Comparison of ENCODE assay signal across 8 cellular contexts in the genomic region with DNA sequence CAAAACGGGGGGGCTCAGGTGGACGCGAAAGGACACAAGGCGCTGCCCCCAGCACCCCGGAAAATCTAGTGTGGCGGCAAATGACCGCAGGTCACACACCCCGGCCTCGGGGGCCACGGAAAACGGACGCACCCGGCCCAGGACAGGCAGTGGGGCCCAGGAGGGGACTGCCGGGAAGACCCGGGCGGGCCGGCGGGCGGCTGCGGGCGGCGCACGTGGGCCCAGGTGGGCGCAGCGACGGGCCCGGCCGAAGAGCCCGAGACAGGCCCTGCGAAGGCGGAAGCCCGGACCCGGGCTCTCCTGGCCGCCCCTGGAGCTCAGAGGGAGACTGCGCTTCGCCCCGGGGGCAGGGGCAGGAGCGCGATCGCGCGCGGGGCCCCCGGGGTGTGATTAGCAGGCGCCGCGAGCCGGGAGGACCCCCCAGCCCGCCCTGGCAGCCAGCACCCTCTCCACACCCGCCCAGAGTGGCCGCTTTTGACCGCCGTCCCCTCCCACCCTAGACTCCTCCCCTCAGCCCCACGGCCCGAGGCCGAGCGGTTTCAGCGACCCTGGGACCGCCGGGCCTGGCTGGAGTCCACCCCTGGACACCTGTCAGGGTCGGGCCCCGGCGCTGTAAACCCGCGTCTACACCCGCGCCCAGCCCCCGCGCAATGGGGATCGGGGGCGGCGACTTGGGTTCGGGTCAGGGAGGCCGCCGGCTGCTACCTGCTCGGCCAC. TPM values are rescaled to one million over a fixed set of nuclear protein-coding genes. Genes with fewer than 3 reads are reported as not detected.
DNase-seq lines count a peak whose midpoint lies in the region; ATAC-seq and TF ChIP-seq lines count a peak whose summit lies in the region.

No MANE protein-coding gene starts in this region.

- ATAC-seq in GM21447 (IDR thresholded peaks at IDR 0.05; ENCODE audit: unreplicated experiment) = peak; percentile 42

- TF ChIP-seq CTCF in endothelial cell (IDR thresholded peaks at IDR 0.05; ENCODE audit: unreplicated experiment) = no peak
- no peak for TF ChIP-seq CTCF in uterus (IDR thresholded peaks at IDR 0.05)

- peaks cover 14% of the 10 kb centered on the region for H3K27me3 Mint-ChIP-seq in endothelial cell (ENCODE audit: unreplicated experiment)

- H3K4me3 ChIP-seq in muscle layer of colon (ENCODE audit: low read depth in 1 of 2, low read length in 2 of 2) (peak overlapping the region; percentile 54 to 56), uterus (peak overlapping the region; percentile 56 to 61)

- peaks cover 5% of the 10 kb centered on the region for H3K9me3 Mint-ChIP-seq in endothelial cell (ENCODE audit: unreplicated experiment)

- H3K27ac Mint-ChIP-seq in endothelial cell (ENCODE audit: unreplicated experiment) = no peak overlapping the region

- DNase-seq in HUDEP-2 (lab: John Stamatoyannopoulos, UW; ENCODE audit: unreplicated experiment in 76 of 76) (peak in 60 of 76 experiments; percentile 2 to 79 (median 49)), endothelial cell (ENCODE audit: low spot score) (peak; percentile 39), uterus (peak; percentile 55 to 69), HCEC 1CT (no peak)
- peak in 3 of 4 experiments; percentile 7 to 42 (median 20) for DNase-seq in activated CD4-positive, CD25-positive, alpha-beta regulatory T cell (lab: John Stamatoyannopoulos, UW)

- intact Hi-C loops in uterus (cut with DNase I; ENCODE audit: low total_unique reads) = no loop called here

- H3K9me3 ChIP-seq in ES-I3 (ENCODE audit: control insufficient read depth, insufficient read depth, low read length) (no peaks in the 10 kb centered on the region), muscle layer of colon (ENCODE audit: low read length) (peaks cover 5% of the 10 kb centered on the region), uterus (no peaks in the 10 kb centered on the region)

- TF ChIP-seq POLR2A in uterus (IDR thresholded peaks at IDR 0.05) = peak; percentile 24 to 44

- peak overlapping the region; percentile 77 for H3K27ac ChIP-seq in muscle layer of colon (ENCODE audit: low read depth, low read length)
- H3K27ac ChIP-seq in uterus = peak overlapping the region; percentile 90 to 91

- no peaks in the 10 kb centered on the region for H3K4me1 ChIP-seq in ES-I3 (ENCODE audit: insufficient read depth, low read length)
- H3K4me1 ChIP-seq in muscle layer of colon (ENCODE audit: insufficient read depth, low read length) = peaks cover 24% of the 10 kb centered on the region
- peaks cover 0 to 8% of the 10 kb centered on the region in 2 donors for H3K4me1 ChIP-seq in uterus

- peaks cover 14% of the 10 kb centered on the region for H3K4me1 Mint-ChIP-seq in endothelial cell (ENCODE audit: unreplicated experiment)

- H3K36me3 ChIP-seq in ES-I3 (ENCODE audit: insufficient read depth, low read length) (no peaks in the 10 kb centered on the region), muscle layer of colon (ENCODE audit: insufficient read depth, low read length) (no peaks in the 10 kb centered on the region), uterus (no peaks in the 10 kb centered on the region)

- peaks cover 8 to 31% of the 10 kb centered on the region in 2 donors for H3K27me3 ChIP-seq in muscle layer of colon (ENCODE audit: control insufficient read depth in 1 of 2, insufficient read depth in 2 of 2, low read length in 2 of 2)
- H3K27me3 ChIP-seq in uterus = no peaks in the 10 kb centered on the region

- H3K4me3 Mint-ChIP-seq in endothelial cell (ENCODE audit: unreplicated experiment) = peak overlapping the region; percentile 94

- peaks cover 4% of the 10 kb centered on the region for H3K36me3 Mint-ChIP-seq in endothelial cell (ENCODE audit: low read depth, unreplicated experiment)

- H3K9ac ChIP-seq in ES-I3 (ENCODE audit: low read depth, low read length) (peak overlapping the region; percentile 72), muscle layer of colon (ENCODE audit: low read length) (no peak overlapping the region)

RNA-seq across cellular contexts. Expression of a gene that starts 0.8 kb away (rescaled TPM):
- 9.7 TPM for total RNA-seq in endothelial cell (ENCODE audit: unreplicated experiment)
- total RNA-seq in uterus = 10 to 100 TPM; 12.1 to 52.2 (median 19.8) TPM
